In genomic region chr17:81705518-81706231, GRCh38 we compare ENCODE assay signal across 2 cellular contexts.
TF ChIP-seq lines count a peak whose summit lies in the region.

No MANE protein-coding gene starts in this region.

TF ChIP-seq in PFSK-1, 5 proteins besides CTCF, POLR2A, EP300 and RAD21:
- TF ChIP-seq TAF1 (IDR thresholded peaks at IDR 0.05; ENCODE audit: borderline replicate concordance, insufficient read depth, low read length), result no peak
- TF ChIP-seq POLR2AphosphoS5 (IDR thresholded peaks at IDR 0.05; ENCODE audit: low read depth, low read length), result peak; percentile 24; the same call in 1 of the 2 replicates
- no peak for TF ChIP-seq SIN3A (IDR thresholded peaks at IDR 0.05; ENCODE audit: borderline replicate concordance, insufficient read depth, low read length)
- TF ChIP-seq FOXP2 (optimal IDR thresholded peaks at IDR 0.05; ENCODE audit: borderline replicate concordance, extremely low read depth, extremely low read length, insufficient read depth), result no peak
- TF ChIP-seq REST (IDR thresholded peaks at IDR 0.05; ENCODE audit: insufficient read depth in 1 of 2, low read depth in 2 of 2, low read length in 2 of 2), result no peak

TF ChIP-seq in GM12878, 131 proteins besides CTCF, POLR2A, EP300 and RAD21:
- no peak for TF ChIP-seq NRF1 (conservative IDR thresholded peaks at IDR 0.05; ENCODE audit: low read depth, low read length)
- peak; percentile 62; the same call in 1 of the 2 replicates for TF ChIP-seq POLR2AphosphoS5 (IDR thresholded peaks at IDR 0.05; ENCODE audit: low read length)
